ENCODE assay signal across 19 cellular contexts in the genomic region with DNA sequence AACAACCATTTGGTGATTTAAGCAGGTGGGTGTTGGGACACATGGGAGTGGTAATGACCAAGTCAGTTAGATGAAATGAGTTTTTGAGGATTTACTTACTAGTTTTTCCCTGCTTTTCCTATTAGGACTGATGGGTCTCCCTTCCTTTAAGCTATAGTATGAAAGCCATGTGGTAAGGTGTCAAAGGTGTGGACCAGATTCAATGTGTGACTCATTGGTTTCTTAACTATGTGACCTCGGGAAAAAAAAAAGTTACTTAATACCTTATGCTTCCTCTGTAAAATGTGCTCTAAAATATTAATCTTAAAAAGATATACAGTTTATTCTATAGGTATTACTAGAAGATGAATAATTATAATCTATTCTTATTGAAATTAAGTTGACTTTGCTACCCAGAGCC.
DNase-seq lines count a peak whose midpoint lies in the region; ATAC-seq, FAIRE-seq and TF ChIP-seq lines count a peak whose summit lies in the region.
"Had no signal": no experiment of that assay in that cellular context is flagged by ENCODE, and none has a peak within 500 bp of the region (broad histone marks: within the 10 kb centered on the region; RNA-seq: fewer than 3 reads in every experiment).

No MANE protein-coding gene starts in this region.

- BruUV-seq in MCF 10A (replicated peaks; lab: Mats Ljungman, UMichigan) = no TSS peak

- ATAC-seq in GM19324 (IDR thresholded peaks at IDR 0.05; ENCODE audit: low FRiP score, unreplicated experiment) = no peak
- ATAC-seq: A549, HepG2 had no signal

- H3K27ac Mint-ChIP-seq in MCF 10A (ENCODE audit: low read depth, unreplicated experiment) = no peak overlapping the region
- H3K27ac Mint-ChIP-seq: CD4-positive, alpha-beta T cell; H9; IgD-negative memory B cell had no signal

- no peak for TF ChIP-seq POLR2A in breast epithelium (IDR thresholded peaks at IDR 0.05)

- no peak overlapping the region for H3K27ac ChIP-seq in breast epithelium
- H3K27ac ChIP-seq: 22Rv1, A549, C4-2B had no signal

- CTCF ChIA-PET in MCF 10A (lab: Yijun Ruan, JAX) = interaction anchor here (0.6 to 1.8 kb wide), 6 partner anchors 9 to 1502 kb away, joined by 3 to 6 read pairs (median 4); no protein-coding TSS in a partner anchor

- H3K36me3 Mint-ChIP-seq in MCF 10A (ENCODE audit: insufficient read depth, unreplicated experiment) = no peaks in the 10 kb centered on the region
- H3K36me3 Mint-ChIP-seq: IgD-negative memory B cell had no signal

- POLR2A ChIA-PET in MCF 10A (lab: Yijun Ruan, JAX) = interaction anchor here (0.6 to 1.5 kb wide), 6 partner anchors 14 to 808 kb away, joined by 3 to 5 read pairs (median 3); no protein-coding TSS in a partner anchor

- TF ChIP-seq CTCF in MCF 10A (IDR thresholded peaks at IDR 0.05; ENCODE audit: unreplicated experiment) = no peak
- TF ChIP-seq CTCF in breast epithelium (IDR thresholded peaks at IDR 0.05) = no peak
- no peak for TF ChIP-seq CTCF in bronchial epithelial cell (IDR thresholded peaks at IDR 0.05; ENCODE audit: insufficient read depth, low read length, severe bottlenecking)

- peaks cover 11% of the 10 kb centered on the region for H3K4me1 Mint-ChIP-seq in MCF 10A (ENCODE audit: insufficient read depth, unreplicated experiment)

- H3K27me3 ChIP-seq in breast epithelium = no peaks in the 10 kb centered on the region
- no peaks in the 10 kb centered on the region for H3K27me3 ChIP-seq in bronchial epithelial cell (ENCODE audit: control insufficient read depth, insufficient read depth, low read length)

- H3K9me3 ChIP-seq in breast epithelium = no peaks in the 10 kb centered on the region
- H3K9me3 ChIP-seq: A549, Caco-2 had no signal

- no peaks in the 10 kb centered on the region for H3K36me3 ChIP-seq in breast epithelium
- no peaks in the 10 kb centered on the region for H3K36me3 ChIP-seq in bronchial epithelial cell (ENCODE audit: control insufficient read depth, insufficient read depth, low read length)

- peak; percentile 55 for FAIRE-seq in bronchial epithelial cell (lab: Jason Lieb, UNC)
- FAIRE-seq: A549, H1, HepG2 had no signal

- H3K27me3 Mint-ChIP-seq in MCF 10A (ENCODE audit: insufficient read depth, unreplicated experiment) = no peaks in the 10 kb centered on the region
- H3K27me3 Mint-ChIP-seq: CD4-positive, alpha-beta T cell; IgD-negative memory B cell had no signal

- DNase-seq in MCF 10A (ENCODE audit: unreplicated experiment) (peak; percentile 73), breast epithelium (ENCODE audit: low spot score in 2 of 2) (no peak), bronchial epithelial cell (ENCODE audit: low read depth) (peak; percentile 61), kidney tubule cell (ENCODE audit: low spot score) (peak; percentile 13), DMS153 treated with DMSO at 0.1 percent for 48 hours (lab: John Stamatoyannopoulos, UW; ENCODE audit: unreplicated experiment) (no peak), glomerular visceral epithelial cell (ENCODE audit: extremely low spot score) (no peak)
- DNase-seq: AML-193; Caco-2; CD4-positive, alpha-beta T cell; DMS79; GF-D8; H9 had no signal

- H3K4me3 ChIP-seq in breast epithelium = no peak overlapping the region
- H3K4me3 ChIP-seq in bronchial epithelial cell (ENCODE audit: low read depth, low read length) = no peak overlapping the region
- H3K4me3 ChIP-seq: A549 had no signal

- no peaks in the 10 kb centered on the region for H3K9me3 Mint-ChIP-seq in MCF 10A (ENCODE audit: unreplicated experiment)
- H3K9me3 Mint-ChIP-seq: CD4-positive, alpha-beta T cell; H9; IgD-negative memory B cell had no signal

- H3K4me3 Mint-ChIP-seq in MCF 10A (ENCODE audit: unreplicated experiment) = no peak overlapping the region
- H3K4me3 Mint-ChIP-seq: CD4-positive, alpha-beta T cell; H9; IgD-negative memory B cell had no signal

- H3K4me1 ChIP-seq in breast epithelium = no peaks in the 10 kb centered on the region
- H3K4me1 ChIP-seq: A549, Caco-2 had no signal

- intact Hi-C loops in MCF 10A (cut with micrococcal nuclease) = no loop called here
- intact Hi-C loops in breast epithelium (cut with DNase I; ENCODE audit: low total_unique reads) = no loop called here

Comparison
In these comparisons a context has a peak if more than half of its experiments do, and no peak if none do; other contexts are left out.
1. DNase-seq: peak in MCF 10A (single experiment), bronchial epithelial cell (single experiment) and kidney tubule cell (single experiment); none in breast epithelium (0 of 2), DMS153 treated with DMSO at 0.1 percent for 48 hours (single experiment) and glomerular visceral epithelial cell (single experiment).